ENCODE assay signal across 9 cellular contexts in genomic region chr12:22628228-22628627, GRCh38. TPM values are rescaled to one million over a fixed set of nuclear protein-coding genes. Genes with fewer than 3 reads are reported as not detected.
A peak's percentile ranks its signal among the peaks of the same experiment; 100 is the strongest.
DNase-seq lines count a peak whose midpoint lies in the region; ATAC-seq and TF ChIP-seq lines count a peak whose summit lies in the region.
"Had no signal": no experiment of that assay in that cellular context is flagged by ENCODE, and none has a peak within 500 bp of the region (broad histone marks: within the 10 kb centered on the region; RNA-seq: fewer than 3 reads in every experiment).

No MANE protein-coding gene starts in this region.

- TF ChIP-seq POLR2A in stomach (IDR thresholded peaks at IDR 0.05) = no peak

- H3K4me3 ChIP-seq in hepatocyte (no peak overlapping the region), stomach (peak overlapping the region in 3 of 4 donors; percentile 65 to 82 (median 71))

- no peak for ATAC-seq in activated CD4-positive, alpha-beta T cell treated with anti-CD3 and anti-CD28 coated beads for 36 hours
- no peak for ATAC-seq in activated CD8-positive, alpha-beta T cell treated with anti-CD3 and anti-CD28 coated beads, Interleukin-2, amount 10 ng/mL, durations not matched to agents 7 days and 5 days
- ATAC-seq in GM18517 (IDR thresholded peaks at IDR 0.05; ENCODE audit: unreplicated experiment) = no peak
- ATAC-seq in HG02884 (IDR thresholded peaks at IDR 0.05; ENCODE audit: unreplicated experiment) = no peak

- peaks cover 21% of the 10 kb centered on the region for H3K36me3 Mint-ChIP-seq in activated CD4-positive, alpha-beta T cell treated with anti-CD3 and anti-CD28 coated beads for 36 hours (ENCODE audit: low read depth)
- peaks cover 19% of the 10 kb centered on the region for H3K36me3 Mint-ChIP-seq in activated CD8-positive, alpha-beta T cell treated with anti-CD3 and anti-CD28 coated beads, Interleukin-2, amount 10 ng/mL, durations not matched to agents 7 days and 5 days (ENCODE audit: low read depth)
- H3K36me3 Mint-ChIP-seq: naive B cell had no signal

- intact Hi-C loops in activated CD4-positive, alpha-beta T cell treated with anti-CD3 and anti-CD28 coated beads for 36 hours (cut with DNase I, micrococcal nuclease) = loop anchor here (5.0 to 10.0 kb wide), 2 partner anchors 146 to 583 kb away; partner anchors contain the start of gene CMAS (in 2 of the 2)
- intact Hi-C loops in stomach (cut with DNase I; ENCODE audit: low total_unique reads) = no loop called here

- H3K27ac Mint-ChIP-seq in activated CD4-positive, alpha-beta T cell treated with anti-CD3 and anti-CD28 coated beads for 36 hours = no peak overlapping the region
- H3K27ac Mint-ChIP-seq in activated CD8-positive, alpha-beta T cell treated with anti-CD3 and anti-CD28 coated beads, Interleukin-2, amount 10 ng/mL, durations not matched to agents 7 days and 5 days = no peak overlapping the region

- H2AFZ ChIP-seq in hepatocyte = no peak overlapping the region

- no peaks in the 10 kb centered on the region for H3K36me3 ChIP-seq in hepatocyte (replicated peaks; ENCODE audit: insufficient read depth, low read depth)
- peaks cover 0 to 4% (median 1%) of the 10 kb centered on the region in 4 donors for H3K36me3 ChIP-seq in stomach

- WGBS in hepatocyte (ENCODE audit: low lambda C conversion rate, missing lambda C conversion rate) = 79% methylated on average over 4 of the region's 4 CpGs
- 26 to 39% (median 37%) methylated on average over 4 of the region's 4 CpGs for WGBS in stomach, 5 donors

- POLR2A ChIA-PET in activated CD4-positive, alpha-beta T cell treated with anti-CD3 and anti-CD28 coated beads for 36 hours (lab: Charles Lee) = no interaction called here
- POLR2A ChIA-PET in activated CD8-positive, alpha-beta T cell treated with anti-CD3 and anti-CD28 coated beads, Interleukin-2, amount 10 ng/mL, durations not matched to agents 7 days and 5 days (lab: Charles Lee) = interaction anchor here (3.2 kb wide), 1 partner anchor 84 kb away, joined by 16 read pairs; the partner anchor contains the start of gene C2CD5

- no peaks in the 10 kb centered on the region for H3K9me2 ChIP-seq in hepatocyte (replicated peaks; ENCODE audit: insufficient read depth)

- CTCF ChIA-PET in activated CD4-positive, alpha-beta T cell treated with anti-CD3 and anti-CD28 coated beads for 36 hours (lab: Charles Lee) = interaction anchor here (0.7 to 1.7 kb wide), 7 partner anchors 9 to 104 kb away, joined by 3 to 7 read pairs (median 3); no protein-coding TSS in a partner anchor
- CTCF ChIA-PET in activated CD8-positive, alpha-beta T cell treated with anti-CD3 and anti-CD28 coated beads, Interleukin-2, amount 10 ng/mL, durations not matched to agents 7 days and 5 days (lab: Charles Lee) = interaction anchor here (1.2 to 1.8 kb wide), 2 partner anchors 10 to 99 kb away, joined by 4 read pairs; no protein-coding TSS in a partner anchor

- H3K4me3 Mint-ChIP-seq in activated CD4-positive, alpha-beta T cell treated with anti-CD3 and anti-CD28 coated beads for 36 hours = peak overlapping the region; percentile 96
- peak overlapping the region; percentile 88 for H3K4me3 Mint-ChIP-seq in activated CD8-positive, alpha-beta T cell treated with anti-CD3 and anti-CD28 coated beads, Interleukin-2, amount 10 ng/mL, durations not matched to agents 7 days and 5 days

- H3K27ac ChIP-seq in hepatocyte = no peak overlapping the region
- H3K27ac ChIP-seq in stomach = peak overlapping the region in 4 of 5 donors; percentile 97 to 99 (median 98)
- no peak overlapping the region for H3K27ac ChIP-seq in substantia nigra (ENCODE audit: low read depth, low read length, poor library complexity, severe bottlenecking)

- peaks cover 55% of the 10 kb centered on the region for H3K4me1 Mint-ChIP-seq in activated CD4-positive, alpha-beta T cell treated with anti-CD3 and anti-CD28 coated beads for 36 hours
- H3K4me1 Mint-ChIP-seq in activated CD8-positive, alpha-beta T cell treated with anti-CD3 and anti-CD28 coated beads, Interleukin-2, amount 10 ng/mL, durations not matched to agents 7 days and 5 days (ENCODE audit: low read depth) = peaks cover 42% of the 10 kb centered on the region

- H3K9me3 Mint-ChIP-seq in activated CD4-positive, alpha-beta T cell treated with anti-CD3 and anti-CD28 coated beads for 36 hours (ENCODE audit: low read depth) = no peaks in the 10 kb centered on the region
- no peaks in the 10 kb centered on the region for H3K9me3 Mint-ChIP-seq in activated CD8-positive, alpha-beta T cell treated with anti-CD3 and anti-CD28 coated beads, Interleukin-2, amount 10 ng/mL, durations not matched to agents 7 days and 5 days (ENCODE audit: insufficient read depth)
- H3K9me3 Mint-ChIP-seq: naive B cell had no signal

- peaks cover 21% of the 10 kb centered on the region for H4K20me1 ChIP-seq in hepatocyte (ENCODE audit: insufficient read depth, poor library complexity, severe bottlenecking)

- no peaks in the 10 kb centered on the region for H3K27me3 ChIP-seq in hepatocyte
- H3K27me3 ChIP-seq in stomach = no peaks in the 10 kb centered on the region

- H3K4me1 ChIP-seq in hepatocyte (ENCODE audit: insufficient read depth) (peaks cover 15% of the 10 kb centered on the region), stomach (peaks cover 0 to 74% (median 31%) of the 10 kb centered on the region in 4 donors)

- H3K79me2 ChIP-seq in hepatocyte = peaks cover 76% of the 10 kb centered on the region

- DNase-seq in activated CD4-positive, alpha-beta T cell treated with anti-CD3 and anti-CD28 coated beads for 36 hours = no peak
- DNase-seq in activated CD4-positive, alpha-beta T cell treated with anti-CD3 and anti-CD28 coated beads, Interleukin-2, amount 50 U/mL, for 4 hours = no peak
- DNase-seq in activated CD8-positive, alpha-beta T cell treated with anti-CD3 and anti-CD28 coated beads, Interleukin-2, amount 10 ng/mL, durations not matched to agents 7 days and 5 days = no peak
- DNase-seq in hepatocyte (ENCODE audit: low spot score) = no peak
- DNase-seq in stomach = no peak
- DNase-seq in substantia nigra (lab: John Stamatoyannopoulos, UW) = no peak
- DNase-seq: naive B cell had no signal

- no peaks in the 10 kb centered on the region for H3K27me3 Mint-ChIP-seq in activated CD4-positive, alpha-beta T cell treated with anti-CD3 and anti-CD28 coated beads for 36 hours
- H3K27me3 Mint-ChIP-seq in activated CD8-positive, alpha-beta T cell treated with anti-CD3 and anti-CD28 coated beads, Interleukin-2, amount 10 ng/mL, durations not matched to agents 7 days and 5 days (ENCODE audit: low read depth) = no peaks in the 10 kb centered on the region

- TF ChIP-seq CTCF in hepatocyte (IDR thresholded peaks at IDR 0.05; ENCODE audit: poor library complexity) = no peak
- TF ChIP-seq CTCF in stomach (IDR thresholded peaks at IDR 0.05) = no peak

- H3K9me3 ChIP-seq in hepatocyte (ENCODE audit: low read depth) (no peaks in the 10 kb centered on the region), stomach (no peaks in the 10 kb centered on the region)

- TF ChIP-seq EP300 in stomach (IDR thresholded peaks at IDR 0.05) = no peak

- peak overlapping the region; percentile 75 for H3K4me2 ChIP-seq in hepatocyte

RNA-seq across cellular contexts. Expression of gene ETNK1, which starts 3.3 kb away (rescaled TPM):
- total RNA-seq in activated CD4-positive, alpha-beta T cell treated with anti-CD3 and anti-CD28 coated beads for 36 hours = 10 to 100 TPM; 38.6 to 62.1 TPM
- 10 to 100 TPM; 68.6 to 69.4 TPM for total RNA-seq in activated CD8-positive, alpha-beta T cell treated with anti-CD3 and anti-CD28 coated beads, Interleukin-2, amount 10 ng/mL, durations not matched to agents 7 days and 5 days
- total RNA-seq in hepatocyte = 44.8 and 58.5 TPM in 2 replicates
- 19.0 and 21.9 TPM in 2 replicates for polyA plus RNA-seq in hepatocyte
- total RNA-seq in stomach = 100 to 1,000 TPM in 2 of 5 donors, 10 to 100 TPM in 3; 35.3 to 168 (median 51.9) TPM
- 10 to 100 TPM in 2 of 3 donors, 1 to 10 TPM in 1; 7.5 to 28.9 (median 21.4) TPM for polyA plus RNA-seq in stomach

Comparison
In these comparisons a context has a peak if more than half of its experiments do, and no peak if none do; other contexts are left out.
1. H3K27ac ChIP-seq: peak in stomach (4 of 5); none in hepatocyte (single experiment) and substantia nigra (single experiment).